Comparison of ENCODE assay signal across 8 cellular contexts in genomic region chrX:135050603-135051002, GRCh38. TPM values are rescaled to one million over a fixed set of nuclear protein-coding genes. Genes with fewer than 3 reads are reported as not detected.
A peak's percentile ranks its signal among the peaks of the same experiment; 100 is the strongest.
DNase-seq lines count a peak whose midpoint lies in the region; ATAC-seq and TF ChIP-seq lines count a peak whose summit lies in the region.

No MANE protein-coding gene starts in this region.

- peaks cover 12% of the 10 kb centered on the region for H4K20me1 ChIP-seq in osteoblast (ENCODE audit: insufficient read depth, low read length)

- H3K9me3 Mint-ChIP-seq in CD8-positive, alpha-beta T cell: no peaks in the 10 kb centered on the region
- no peaks in the 10 kb centered on the region for H3K9me3 Mint-ChIP-seq in endothelial cell (ENCODE audit: unreplicated experiment)

- CTCF ChIA-PET in CD8-positive, alpha-beta T cell (lab: Charles Lee): no interaction called here

- no peaks in the 10 kb centered on the region for H3K9me3 ChIP-seq in CD8-positive, alpha-beta T cell (ENCODE audit: low read length)
- H3K9me3 ChIP-seq in SJCRH30 (replicated peaks) (no peaks in the 10 kb centered on the region), osteoblast (ENCODE audit: low read depth, low read length) (no peaks in the 10 kb centered on the region), gastroesophageal sphincter (no peaks in the 10 kb centered on the region)

- no peaks in the 10 kb centered on the region for H3K36me3 ChIP-seq in CD8-positive, alpha-beta T cell (ENCODE audit: insufficient read depth, low read length)
- H3K36me3 ChIP-seq in SJCRH30 (no peaks in the 10 kb centered on the region), osteoblast (ENCODE audit: insufficient read depth, low read length) (no peaks in the 10 kb centered on the region), gastroesophageal sphincter (no peaks in the 10 kb centered on the region)

- TF ChIP-seq POLR2A in gastroesophageal sphincter (IDR thresholded peaks at IDR 0.05): no peak

- H3K4me2 ChIP-seq in osteoblast (ENCODE audit: insufficient read depth, low read length): peak overlapping the region; percentile 82

- no peak for DNase-seq in CD8-positive, alpha-beta T cell
- DNase-seq in SJCRH30: no peak
- no peak for DNase-seq in endothelial cell (ENCODE audit: low spot score)
- DNase-seq in osteoblast (ENCODE audit: insufficient read length, low spot score, missing footprints): peak; percentile 75
- no peak for DNase-seq in stimulated activated naive CD4-positive, alpha-beta T cell (lab: John Stamatoyannopoulos, UW)

- no peak overlapping the region for H2AFZ ChIP-seq in osteoblast (ENCODE audit: low read length)

- no peak overlapping the region for H3K4me3 ChIP-seq in CD8-positive, alpha-beta T cell (ENCODE audit: low read depth, low read length)
- H3K4me3 ChIP-seq in SJCRH30 (peak overlapping the region; percentile 67), osteoblast (ENCODE audit: insufficient read depth, low read length) (peak overlapping the region; percentile 75), gastroesophageal sphincter (peak overlapping the region in 1 of 2 donors; percentile 63)

- H3K4me1 Mint-ChIP-seq in CD8-positive, alpha-beta T cell (ENCODE audit: low read depth): peaks cover 24% of the 10 kb centered on the region
- H3K4me1 Mint-ChIP-seq in endothelial cell (ENCODE audit: unreplicated experiment): peaks cover 8% of the 10 kb centered on the region

- peak overlapping the region; percentile 71 for H3K27ac Mint-ChIP-seq in CD8-positive, alpha-beta T cell
- H3K27ac Mint-ChIP-seq in endothelial cell (ENCODE audit: unreplicated experiment): peak overlapping the region; percentile 24

- no peak overlapping the region for H3K27ac ChIP-seq in CD8-positive, alpha-beta T cell (ENCODE audit: low read depth, low read length)
- H3K27ac ChIP-seq in SJCRH30 (no peak overlapping the region), osteoblast (ENCODE audit: low read depth, low read length) (peak overlapping the region; percentile 36), gastroesophageal sphincter (peak overlapping the region in 2 of 4 donors; percentile 80 to 84)

- ATAC-seq in CD8-positive, alpha-beta T cell: no peak
- ATAC-seq in GM21360 (IDR thresholded peaks at IDR 0.05; ENCODE audit: unreplicated experiment) (no peak), gastroesophageal sphincter (no peak), GM19023 (IDR thresholded peaks at IDR 0.05; ENCODE audit: unreplicated experiment) (no peak)

- WGBS in gastroesophageal sphincter (ENCODE audit: low coverage in 1 of 2), 2 donors: 31% methylated on average over 2 of the region's 3 CpGs; no CpG with 5 or more reads in 1 of the 2 donors

- peaks cover 9% of the 10 kb centered on the region for H3K79me2 ChIP-seq in osteoblast (ENCODE audit: insufficient read depth, low read length)

- H3K27me3 Mint-ChIP-seq in CD8-positive, alpha-beta T cell (ENCODE audit: low read depth): no peaks in the 10 kb centered on the region
- no peaks in the 10 kb centered on the region for H3K27me3 Mint-ChIP-seq in endothelial cell (ENCODE audit: unreplicated experiment)

- peak overlapping the region; percentile 86 for H3K4me3 Mint-ChIP-seq in CD8-positive, alpha-beta T cell
- peak overlapping the region; percentile 94 for H3K4me3 Mint-ChIP-seq in endothelial cell (ENCODE audit: unreplicated experiment)

- no peak for TF ChIP-seq EP300 in gastroesophageal sphincter (IDR thresholded peaks at IDR 0.05)

- peaks cover 15% of the 10 kb centered on the region for H3K4me1 ChIP-seq in CD8-positive, alpha-beta T cell (ENCODE audit: insufficient read depth, low read length)
- H3K4me1 ChIP-seq in SJCRH30 (no peaks in the 10 kb centered on the region; the same call in 1 of the 2 replicates), osteoblast (ENCODE audit: insufficient read depth, low read length) (peaks cover 3% of the 10 kb centered on the region), gastroesophageal sphincter (peaks cover 0 to 10% (median 0%) of the 10 kb centered on the region in 3 donors)

- H3K27me3 ChIP-seq in CD8-positive, alpha-beta T cell (ENCODE audit: insufficient read depth, low read length): no peaks in the 10 kb centered on the region
- H3K27me3 ChIP-seq in SJCRH30: no peaks in the 10 kb centered on the region
- peaks cover 3% of the 10 kb centered on the region for H3K27me3 ChIP-seq in osteoblast (ENCODE audit: insufficient read depth, low read length)
- H3K27me3 ChIP-seq in gastroesophageal sphincter: no peaks in the 10 kb centered on the region

- POLR2A ChIA-PET in CD8-positive, alpha-beta T cell (lab: Charles Lee): no interaction called here

- TF ChIP-seq CTCF in CD8-positive, alpha-beta T cell (IDR thresholded peaks at IDR 0.05): no peak
- TF ChIP-seq CTCF in endothelial cell (IDR thresholded peaks at IDR 0.05; ENCODE audit: unreplicated experiment) (no peak), osteoblast (IDR thresholded peaks at IDR 0.05; ENCODE audit: extremely low read depth, low read depth, low read length) (no peak), gastroesophageal sphincter (IDR thresholded peaks at IDR 0.05) (no peak)

- H3K36me3 Mint-ChIP-seq in CD8-positive, alpha-beta T cell: peaks cover 2% of the 10 kb centered on the region
- peaks cover 6% of the 10 kb centered on the region for H3K36me3 Mint-ChIP-seq in endothelial cell (ENCODE audit: low read depth, unreplicated experiment)

- intact Hi-C loops in CD8-positive, alpha-beta T cell (cut with DNase I, micrococcal nuclease): loop anchor here (2.0 to 5.0 kb wide), 3 partner anchors 14 to 243 kb away; a partner anchor contains a TSS

RNA-seq across cellular contexts. Expression of gene RTL8A, which starts 1.3 kb away (rescaled TPM):
- total RNA-seq in CD8-positive, alpha-beta T cell: 1 to 10 TPM; 8.7 to 9.3 TPM
- total RNA-seq in SJCRH30 (2014; rRNA removed; shearing (Covaris generic)): 18.8 TPM in 2 replicates
- 34.0 TPM for total RNA-seq in endothelial cell (ENCODE audit: unreplicated experiment)
- total RNA-seq in osteoblast: 6.2 and 9.1 TPM in 2 replicates
- total RNA-seq in gastroesophageal sphincter: 10 to 100 TPM; 25.1 to 43.9 (median 30.8) TPM

RNA-seq across cellular contexts. Expression of gene RTL8C, which starts 18.4 kb away (rescaled TPM):
- total RNA-seq in CD8-positive, alpha-beta T cell: 1 to 10 TPM; 5.1 to 7.5 TPM
- total RNA-seq in SJCRH30 (2014; rRNA removed; shearing (Covaris generic)): 79.1 and 82.5 TPM in 2 replicates
- 79.1 TPM for total RNA-seq in endothelial cell (ENCODE audit: unreplicated experiment)
- 35.9 and 37.6 TPM in 2 replicates for total RNA-seq in osteoblast
- 100 to 1,000 TPM in 3 of 4 donors, 10 to 100 TPM in 1; 96.1 to 154 (median 130) TPM for total RNA-seq in gastroesophageal sphincter

RNA-seq across cellular contexts. Expression of gene RTL8B, which starts 28.3 kb away (rescaled TPM):
- total RNA-seq in CD8-positive, alpha-beta T cell: not detected
- total RNA-seq in SJCRH30 (2014; rRNA removed; shearing (Covaris generic)): 21.0 and 21.6 TPM in 2 replicates
- total RNA-seq in endothelial cell (ENCODE audit: unreplicated experiment) (13.1 TPM), osteoblast (8.0 and 10.6 TPM in 2 replicates), gastroesophageal sphincter (10 to 100 TPM; 12.8 to 21.1 (median 16.8) TPM)

RNA-seq across cellular contexts. Expression of gene SMIM10L2B, which starts 47.9 kb away (rescaled TPM):
- total RNA-seq in CD8-positive, alpha-beta T cell: under 1 TPM; 0.58 to 0.92 TPM
- total RNA-seq in SJCRH30 (2014; rRNA removed; shearing (Covaris generic)): 1.1 and 1.3 TPM in 2 replicates
- 2.6 TPM for total RNA-seq in endothelial cell (ENCODE audit: unreplicated experiment)
- 1.8 and 2.5 TPM in 2 replicates for total RNA-seq in osteoblast
- total RNA-seq in gastroesophageal sphincter: 1 to 10 TPM in 3 of 4 donors, under 1 TPM in 1; 0.42 to 2.1 (median 1.4) TPM

RNA-seq across cellular contexts. Expression of gene SMIM10, which starts 59.8 kb away (rescaled TPM):
- not detected for total RNA-seq in CD8-positive, alpha-beta T cell
- total RNA-seq in SJCRH30 (2014; rRNA removed; shearing (Covaris generic)): not detected in 2 replicates
- total RNA-seq in endothelial cell (ENCODE audit: unreplicated experiment) (0.51 TPM), osteoblast (7.1 and 8.0 TPM in 2 replicates), gastroesophageal sphincter (10 to 100 TPM in 2 of 4 donors, 1 to 10 TPM in 2; 4.7 to 18.2 (median 10.1) TPM)
